ENCODE assay signal across 13 cellular contexts in the genomic region with DNA sequence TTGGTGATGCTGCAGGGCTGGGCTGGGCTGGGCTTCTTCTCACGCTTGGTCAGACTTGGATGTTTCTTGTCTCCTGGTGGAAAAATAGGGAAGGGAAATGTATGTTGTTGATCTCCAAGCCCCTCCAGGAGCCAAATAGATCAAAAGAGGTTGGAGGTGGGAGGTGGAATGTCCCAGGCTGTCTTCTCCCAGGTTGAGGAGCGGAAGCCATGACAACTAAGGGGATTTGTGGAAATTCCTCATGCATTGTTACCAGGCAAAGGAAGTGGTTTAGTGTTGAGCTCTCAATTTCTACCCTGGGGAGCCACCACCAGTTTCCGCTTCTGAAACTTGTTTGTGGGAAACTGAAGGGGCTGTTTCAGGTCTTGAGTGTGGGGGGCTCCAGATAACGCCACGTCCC.
DNase-seq lines count a peak whose midpoint lies in the region; ATAC-seq, FAIRE-seq and TF ChIP-seq lines count a peak whose summit lies in the region.
"Had no signal": no experiment of that assay in that cellular context is flagged by ENCODE, and none has a peak within 500 bp of the region (broad histone marks: within the 10 kb centered on the region; RNA-seq: fewer than 3 reads in every experiment).

No MANE protein-coding gene starts in this region.

- DNase-seq in ELF-1 (ENCODE audit: low read depth, low spot score), result peak; percentile 64
- no peak for DNase-seq in SK-N-MC (ENCODE audit: low read depth, low spot score)
- peak in 1 of 2 donors; percentile 43 for DNase-seq in fibroblast of lung (ENCODE audit: low read depth in 2 of 2)
- peak; percentile 24 for DNase-seq in pulmonary artery endothelial cell (ENCODE audit: low read depth, low spot score)
- DNase-seq in stimulated activated effector memory CD8-positive, alpha-beta T cell treated with anti-CD3 and anti-CD28 coated beads, Interleukin-12 subunit alpha, Interleukin-12 subunit beta, amount 100 ng/mL, for 72 hours (ENCODE audit: low spot score in 2 of 2), result no peak
- DNase-seq in urothelium cell line (ENCODE audit: low spot score), result no peak
- DNase-seq in activated T-cell treated with anti-CD3 and anti-CD28 coated beads for 4 hours, result no peak
- DNase-seq: MV-4-11, NCI-H510A had no signal

- TF ChIP-seq CTCF in fibroblast of lung (conservative IDR thresholded peaks at IDR 0.05 in 1 of 2, IDR thresholded peaks at IDR 0.05 in 1 of 2; ENCODE audit: low read depth in 1 of 2, low read length in 2 of 2), result no peak

- H3K4me3 ChIP-seq in SK-N-MC (no peak overlapping the region), fibroblast of lung (replicated peaks in 1 of 4; ENCODE audit: control extremely low read depth in 1 of 4, insufficient read depth in 1 of 4, low read depth in 3 of 4, low read length in 4 of 4) (no peak overlapping the region)

- H3K36me3 ChIP-seq in SK-N-MC (ENCODE audit: insufficient read depth, low read length) (no peaks in the 10 kb centered on the region), fibroblast of lung (ENCODE audit: control insufficient read depth, insufficient read depth, low read length) (no peaks in the 10 kb centered on the region)

- H3K27ac ChIP-seq in SK-N-MC (peak overlapping the region; percentile 67), fibroblast of lung (ENCODE audit: insufficient read depth, low read length) (no peak overlapping the region)
- H3K27ac ChIP-seq: C4-2B, HL-60, VCaP had no signal

- no peaks in the 10 kb centered on the region for H3K79me2 ChIP-seq in fibroblast of lung (ENCODE audit: control insufficient read depth, insufficient read depth, low read length)

- H3K9me3 ChIP-seq in SK-N-MC (ENCODE audit: low read depth, low read length), result no peaks in the 10 kb centered on the region
- no peaks in the 10 kb centered on the region for H3K9me3 ChIP-seq in fibroblast of lung (ENCODE audit: control insufficient read depth, insufficient read depth, low read depth, low read length)

- ATAC-seq in stimulated activated effector memory CD8-positive, alpha-beta T cell treated with anti-CD3 and anti-CD28 coated beads, Interleukin-12 subunit alpha, Interleukin-12 subunit beta, amount 100 ng/mL, for 72 hours, result no peak
- no peak for ATAC-seq in activated CD4-positive, CD25-positive, alpha-beta regulatory T cell treated with anti-CD3 and anti-CD28 coated beads, Interleukin-2, amount 50 U/mL, for 24 hours

- FAIRE-seq in urothelium cell line (lab: Jason Lieb, UNC), result no peak

- H3K9ac ChIP-seq in SK-N-MC (ENCODE audit: insufficient read length) (peak overlapping the region; percentile 26), fibroblast of lung (ENCODE audit: insufficient read depth, low read length) (no peak overlapping the region)

- H3K4me3 Mint-ChIP-seq in stimulated activated effector memory CD8-positive, alpha-beta T cell treated with anti-CD3 and anti-CD28 coated beads, Interleukin-12 subunit alpha, Interleukin-12 subunit beta, amount 100 ng/mL, for 72 hours, result no peak overlapping the region

- H3K36me3 Mint-ChIP-seq in stimulated activated effector memory CD8-positive, alpha-beta T cell treated with anti-CD3 and anti-CD28 coated beads, Interleukin-12 subunit alpha, Interleukin-12 subunit beta, amount 100 ng/mL, for 72 hours, result no peaks in the 10 kb centered on the region

- no peaks in the 10 kb centered on the region for H4K20me1 ChIP-seq in fibroblast of lung (ENCODE audit: control insufficient read depth, extremely low read depth, insufficient read depth, low read length)

- no peaks in the 10 kb centered on the region for H3K27me3 ChIP-seq in fibroblast of lung (ENCODE audit: control insufficient read depth, insufficient read depth, low read length)

- H3K4me1 ChIP-seq in fibroblast of lung (ENCODE audit: control insufficient read depth, extremely low read depth, insufficient read depth, low read length), result peaks cover 5% of the 10 kb centered on the region

- peak overlapping the region; percentile 22 for H2AFZ ChIP-seq in fibroblast of lung (ENCODE audit: low read length)

- no peaks in the 10 kb centered on the region for H3K4me1 Mint-ChIP-seq in stimulated activated effector memory CD8-positive, alpha-beta T cell treated with anti-CD3 and anti-CD28 coated beads, Interleukin-12 subunit alpha, Interleukin-12 subunit beta, amount 100 ng/mL, for 72 hours

- H3K4me2 ChIP-seq in fibroblast of lung (ENCODE audit: extremely low read depth, insufficient read depth, low read length), result peak overlapping the region; percentile 41

- H3K9me3 Mint-ChIP-seq in stimulated activated effector memory CD8-positive, alpha-beta T cell treated with anti-CD3 and anti-CD28 coated beads, Interleukin-12 subunit alpha, Interleukin-12 subunit beta, amount 100 ng/mL, for 72 hours, result no peaks in the 10 kb centered on the region

- H3K27ac Mint-ChIP-seq in stimulated activated effector memory CD8-positive, alpha-beta T cell treated with anti-CD3 and anti-CD28 coated beads, Interleukin-12 subunit alpha, Interleukin-12 subunit beta, amount 100 ng/mL, for 72 hours, result no peak overlapping the region

Comparison
In these comparisons a context has a peak if more than half of its experiments do, and no peak if none do; other contexts are left out.
1. DNase-seq: peak in ELF-1 (single experiment) and pulmonary artery endothelial cell (single experiment); none in SK-N-MC (single experiment), stimulated activated effector memory CD8-positive, alpha-beta T cell treated with anti-CD3 and anti-CD28 coated beads, Interleukin-12 subunit alpha, Interleukin-12 subunit beta, amount 100 ng/mL, for 72 hours (0 of 2), urothelium cell line (single experiment) and activated T-cell treated with anti-CD3 and anti-CD28 coated beads for 4 hours (single experiment).